Comparison of ENCODE assay signal across 12 cellular contexts in the genomic region with DNA sequence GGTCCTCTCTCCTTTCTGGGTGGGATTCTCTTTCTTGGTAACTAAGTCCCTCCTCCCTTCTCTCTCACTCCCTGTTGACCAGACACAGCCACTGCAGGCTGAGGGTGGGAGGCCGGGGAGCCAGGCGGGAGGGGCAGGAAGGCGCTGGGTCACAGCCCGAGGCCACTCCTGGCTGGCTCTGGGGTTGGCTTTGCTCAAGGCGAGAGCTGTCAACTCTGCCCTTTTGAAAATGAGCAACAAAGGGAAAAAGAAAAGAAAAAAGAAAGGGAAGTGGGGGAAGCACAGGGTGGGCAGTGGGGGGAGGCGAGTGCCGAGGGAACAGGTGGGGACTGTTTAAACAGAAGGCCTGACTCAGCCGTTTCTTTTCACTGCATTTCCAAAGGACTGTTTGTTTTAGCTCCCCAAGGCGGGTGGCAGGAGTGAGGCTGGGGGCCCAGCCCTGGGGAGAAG.
DNase-seq lines count a peak whose midpoint lies in the region; ATAC-seq and TF ChIP-seq lines count a peak whose summit lies in the region.
"Had no signal": no experiment of that assay in that cellular context is flagged by ENCODE, and none has a peak within 500 bp of the region (broad histone marks: within the 10 kb centered on the region; RNA-seq: fewer than 3 reads in every experiment).

No MANE protein-coding gene starts in this region.

- peaks cover 71% of the 10 kb centered on the region for H3K4me1 Mint-ChIP-seq in neural crest cell
- no peaks in the 10 kb centered on the region for H3K4me1 Mint-ChIP-seq in HFFc6 (ENCODE audit: low read depth)
- H3K4me1 Mint-ChIP-seq: activated naive CD8-positive, alpha-beta T cell treated with anti-CD3 and anti-CD28 coated beads, Interleukin-2, amount 50 U/mL, for 24 hours had no signal

- no peaks in the 10 kb centered on the region; the same call in 1 of the 2 replicates for H3F3A ChIP-seq in MM.1S (ENCODE audit: insufficient read depth, low read length)

- no peaks in the 10 kb centered on the region for H3K9me3 ChIP-seq in MM.1S (replicated peaks; ENCODE audit: insufficient read depth, low read length)

- no peak overlapping the region for H2AFZ ChIP-seq in MM.1S (ENCODE audit: low read length)

- H4K20me1 ChIP-seq in MM.1S (ENCODE audit: insufficient read depth, low read length): no peaks in the 10 kb centered on the region

- H3K27ac Mint-ChIP-seq in neural crest cell (ENCODE audit: unreplicated experiment) (peak overlapping the region; percentile 82), HFFc6 (no peak overlapping the region)
- H3K27ac Mint-ChIP-seq: activated CD8-positive, alpha-beta T cell treated with anti-CD3 and anti-CD28 coated beads for 36 hours; activated naive CD8-positive, alpha-beta T cell treated with anti-CD3 and anti-CD28 coated beads, Interleukin-2, amount 50 U/mL, for 24 hours had no signal

- no peaks in the 10 kb centered on the region for H3K79me2 ChIP-seq in MM.1S (ENCODE audit: low read length)

- no peaks in the 10 kb centered on the region for H3K36me3 ChIP-seq in MM.1S (replicated peaks; ENCODE audit: insufficient read depth, low read length)

- H3K4me1 ChIP-seq in MM.1S (ENCODE audit: low read length): no peaks in the 10 kb centered on the region

- no peak overlapping the region for H3K4me3 ChIP-seq in MM.1S (ENCODE audit: low read length)

- no peak for TF ChIP-seq CTCF in neural crest cell (conservative IDR thresholded peaks at IDR 0.05)
- no peak for TF ChIP-seq CTCF in MM.1S (IDR thresholded peaks at IDR 0.05; ENCODE audit: low read length)
- no peak for TF ChIP-seq CTCF in HFFc6 (IDR thresholded peaks at IDR 0.05)

- H3K27ac ChIP-seq in MM.1S (ENCODE audit: low read length): no peak overlapping the region
- H3K27ac ChIP-seq: epithelial cell of prostate had no signal

- intact Hi-C loops in Right ventricle myocardium superior (cut with DNase I): no loop called here

- ATAC-seq in Right ventricle myocardium superior (ENCODE audit: poor library complexity): peak; percentile 54
- ATAC-seq: activated CD8-positive, alpha-beta T cell treated with anti-CD3 and anti-CD28 coated beads for 36 hours; activated naive CD8-positive, alpha-beta T cell treated with anti-CD3 and anti-CD28 coated beads, Interleukin-2, amount 50 U/mL, for 24 hours had no signal

- H3K36me3 Mint-ChIP-seq in neural crest cell (ENCODE audit: low read depth) (peaks cover 5% of the 10 kb centered on the region), HFFc6 (ENCODE audit: low read depth) (no peaks in the 10 kb centered on the region)

- no peaks in the 10 kb centered on the region for H3K27me3 Mint-ChIP-seq in neural crest cell (ENCODE audit: low read depth)
- peaks cover 38% of the 10 kb centered on the region for H3K27me3 Mint-ChIP-seq in HFFc6 (ENCODE audit: insufficient read depth)

- no peaks in the 10 kb centered on the region for H3K27me3 ChIP-seq in MM.1S (replicated peaks; ENCODE audit: insufficient read depth, low read length)

- H3K4me2 ChIP-seq in MM.1S (ENCODE audit: low read depth, low read length): no peak overlapping the region

- peak overlapping the region; percentile 61 for H3K4me3 Mint-ChIP-seq in neural crest cell
- no peak overlapping the region for H3K4me3 Mint-ChIP-seq in HFFc6
- H3K4me3 Mint-ChIP-seq: activated CD8-positive, alpha-beta T cell treated with anti-CD3 and anti-CD28 coated beads for 36 hours; activated naive CD8-positive, alpha-beta T cell treated with anti-CD3 and anti-CD28 coated beads, Interleukin-2, amount 50 U/mL, for 24 hours had no signal

- H3K9me2 ChIP-seq in MM.1S (replicated peaks; ENCODE audit: insufficient read depth, low read length): no peaks in the 10 kb centered on the region

- peaks cover 9% of the 10 kb centered on the region for H3K9me3 Mint-ChIP-seq in neural crest cell
- H3K9me3 Mint-ChIP-seq in HFFc6: no peaks in the 10 kb centered on the region
- H3K9me3 Mint-ChIP-seq: activated CD8-positive, alpha-beta T cell treated with anti-CD3 and anti-CD28 coated beads for 36 hours; activated naive CD8-positive, alpha-beta T cell treated with anti-CD3 and anti-CD28 coated beads, Interleukin-2, amount 50 U/mL, for 24 hours had no signal

- DNase-seq in ELF-1 (ENCODE audit: low read depth, low spot score) (peak; percentile 97), NCI-H345 (lab: John Stamatoyannopoulos, UW) (peak; percentile 92), Right ventricle myocardium superior (peak; percentile 50), neural crest cell (ENCODE audit: low read depth, low spot score) (peak; percentile 80), NOMO-1 (lab: John Stamatoyannopoulos, UW; ENCODE audit: unreplicated experiment in 2 of 2) (no peak), MM.1S (no peak), HFFc6 (no peak)
- DNase-seq in activated CD4-positive, CD25-positive, alpha-beta regulatory T cell (lab: John Stamatoyannopoulos, UW): no peak
- DNase-seq: activated CD8-positive, alpha-beta T cell treated with anti-CD3 and anti-CD28 coated beads for 36 hours; activated naive CD8-positive, alpha-beta T cell treated with anti-CD3 and anti-CD28 coated beads, Interleukin-2, amount 50 U/mL, for 24 hours; Calu3 had no signal

- no peak overlapping the region for H3K9ac ChIP-seq in MM.1S (ENCODE audit: low read length)

Comparison
In these comparisons a context has a peak if more than half of its experiments do, and no peak if none do; other contexts are left out.
1. DNase-seq: peak in ELF-1 (single experiment), NCI-H345 (single experiment), Right ventricle myocardium superior (single experiment) and neural crest cell (single experiment); none in activated CD4-positive, CD25-positive, alpha-beta regulatory T cell (0 of 4), NOMO-1 (0 of 2), MM.1S (single experiment) and HFFc6 (single experiment).